In the genomic region with DNA sequence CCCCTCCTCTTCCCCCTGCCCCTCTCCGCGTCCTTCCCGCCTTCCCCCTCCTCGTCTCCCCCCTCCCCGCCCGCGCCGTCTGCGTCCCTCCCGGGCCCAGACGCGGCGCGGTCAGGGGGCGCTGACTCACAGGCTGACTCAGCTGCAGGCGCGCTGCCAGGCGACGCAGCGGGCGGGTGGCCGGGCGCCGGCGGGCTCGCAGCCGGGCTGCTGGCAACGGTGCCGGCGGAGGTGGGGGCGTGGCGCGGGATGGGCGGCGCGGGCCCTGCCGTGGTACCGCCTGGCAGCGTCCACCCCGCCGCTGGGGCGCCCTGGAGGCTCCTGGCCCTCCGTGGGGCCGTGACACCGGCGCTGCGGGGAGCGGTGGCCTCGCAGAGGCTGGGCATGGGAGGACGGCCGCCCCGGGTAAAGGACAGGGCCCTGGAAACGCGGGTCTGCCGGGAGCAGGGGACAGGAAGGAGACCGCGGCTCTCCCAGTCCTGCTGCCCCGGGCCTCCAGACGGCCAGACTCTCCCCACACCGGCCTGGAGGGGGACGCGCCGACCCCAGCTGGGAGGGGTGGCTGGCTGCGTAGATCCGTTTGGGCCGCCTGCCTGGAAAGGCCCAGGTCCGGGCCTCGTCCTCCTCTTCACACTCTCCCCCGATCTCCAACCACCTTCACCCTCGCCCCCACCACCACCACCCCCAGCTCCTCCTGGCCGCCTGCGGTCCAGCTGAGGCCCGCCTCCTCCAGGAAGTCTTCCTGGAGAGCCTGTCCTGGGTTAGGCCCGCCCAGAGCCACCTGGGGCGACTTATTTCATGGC, we compare ENCODE assay signal across 1 cellular context.
TF ChIP-seq lines count a peak whose summit lies in the region.

No MANE protein-coding gene starts in this region.

TF ChIP-seq in K562, 482 proteins besides CTCF, POLR2A, EP300 and RAD21 (continued from another document and continues in another):
- TF ChIP-seq, protein P1, sequence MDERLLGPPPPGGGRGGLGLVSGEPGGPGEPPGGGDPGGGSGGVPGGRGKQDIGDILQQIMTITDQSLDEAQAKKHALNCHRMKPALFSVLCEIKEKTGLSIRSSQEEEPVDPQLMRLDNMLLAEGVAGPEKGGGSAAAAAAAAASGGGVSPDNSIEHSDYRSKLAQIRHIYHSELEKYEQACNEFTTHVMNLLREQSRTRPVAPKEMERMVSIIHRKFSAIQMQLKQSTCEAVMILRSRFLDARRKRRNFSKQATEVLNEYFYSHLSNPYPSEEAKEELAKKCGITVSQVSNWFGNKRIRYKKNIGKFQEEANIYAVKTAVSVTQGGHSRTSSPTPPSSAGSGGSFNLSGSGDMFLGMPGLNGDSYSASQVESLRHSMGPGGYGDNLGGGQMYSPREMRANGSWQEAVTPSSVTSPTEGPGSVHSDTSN (CRISPR knock-in tag; IDR thresholded peaks at IDR 0.05; ENCODE audit: low read depth): no peak
- TF ChIP-seq, protein P1 (tag; conservative IDR thresholded peaks at IDR 0.05; ENCODE audit: low read depth): no peak
- TF ChIP-seq JUN (IDR thresholded peaks at IDR 0.05; ENCODE audit: borderline replicate concordance, low read depth, low read length) (peak; percentile 98), JUN (CRISPR knock-in tag; IDR thresholded peaks at IDR 0.05; ENCODE audit: borderline replicate concordance) (peak; percentile 71; the same call in 1 of the 2 replicates), ZNF134 (CRISPR knock-in tag; conservative IDR thresholded peaks at IDR 0.05) (no peak), NCOA2 (IDR thresholded peaks at IDR 0.05; ENCODE audit: partially characterized antibody in 2 of 2) (no peak), ELF4 (CRISPR knock-in tag; IDR thresholded peaks at IDR 0.05) (no peak), ZNF507 (tag; conservative IDR thresholded peaks at IDR 0.05) (no peak), NFE2L1 (tag; IDR thresholded peaks at IDR 0.05; ENCODE audit: borderline replicate concordance, low read depth) (no peak), PHB (CRISPR knock-in tag; IDR thresholded peaks at IDR 0.05) (no peak), ZNF778 (CRISPR knock-in tag; IDR thresholded peaks at IDR 0.05) (no peak), CREM (IDR thresholded peaks at IDR 0.05; ENCODE audit: low read depth) (peak; percentile 77; the same call in 1 of the 2 replicates), PTBP1 (IDR thresholded peaks at IDR 0.05; ENCODE audit: low read depth, low read length) (no peak), HNRNPK (IDR thresholded peaks at IDR 0.05; ENCODE audit: low read depth, low read length, poor library complexity, severe bottlenecking) (peak; percentile 91), PURB (CRISPR knock-in tag; IDR thresholded peaks at IDR 0.05; ENCODE audit: low read depth) (no peak), SUPT5H (IDR thresholded peaks at IDR 0.05) (no peak), TFAM (CRISPR knock-in tag; conservative IDR thresholded peaks at IDR 0.05) (no peak), SMARCA5 (IDR thresholded peaks at IDR 0.05) (peak; percentile 95), CBFA2T3 (IDR thresholded peaks at IDR 0.05) (no peak), FUS (optimal IDR thresholded peaks at IDR 0.05; ENCODE audit: low read depth, low read length) (no peak), ZNF175 (CRISPR knock-in tag; IDR thresholded peaks at IDR 0.05; ENCODE audit: low read depth) (no peak), PHF20 (IDR thresholded peaks at IDR 0.05; ENCODE audit: partially characterized antibody) (peak; percentile 22), MIER1 (IDR thresholded peaks at IDR 0.05; ENCODE audit: low read depth) (no peak)
- TF ChIP-seq, protein P2, sequence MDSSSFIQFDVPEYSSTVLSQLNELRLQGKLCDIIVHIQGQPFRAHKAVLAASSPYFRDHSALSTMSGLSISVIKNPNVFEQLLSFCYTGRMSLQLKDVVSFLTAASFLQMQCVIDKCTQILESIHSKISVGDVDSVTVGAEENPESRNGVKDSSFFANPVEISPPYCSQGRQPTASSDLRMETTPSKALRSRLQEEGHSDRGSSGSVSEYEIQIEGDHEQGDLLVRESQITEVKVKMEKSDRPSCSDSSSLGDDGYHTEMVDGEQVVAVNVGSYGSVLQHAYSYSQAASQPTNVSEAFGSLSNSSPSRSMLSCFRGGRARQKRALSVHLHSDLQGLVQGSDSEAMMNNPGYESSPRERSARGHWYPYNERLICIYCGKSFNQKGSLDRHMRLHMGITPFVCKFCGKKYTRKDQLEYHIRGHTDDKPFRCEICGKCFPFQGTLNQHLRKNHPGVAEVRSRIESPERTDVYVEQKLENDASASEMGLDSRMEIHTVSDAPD (CRISPR knock-in tag; IDR thresholded peaks at IDR 0.05): no peak
- TF ChIP-seq, protein P3, sequence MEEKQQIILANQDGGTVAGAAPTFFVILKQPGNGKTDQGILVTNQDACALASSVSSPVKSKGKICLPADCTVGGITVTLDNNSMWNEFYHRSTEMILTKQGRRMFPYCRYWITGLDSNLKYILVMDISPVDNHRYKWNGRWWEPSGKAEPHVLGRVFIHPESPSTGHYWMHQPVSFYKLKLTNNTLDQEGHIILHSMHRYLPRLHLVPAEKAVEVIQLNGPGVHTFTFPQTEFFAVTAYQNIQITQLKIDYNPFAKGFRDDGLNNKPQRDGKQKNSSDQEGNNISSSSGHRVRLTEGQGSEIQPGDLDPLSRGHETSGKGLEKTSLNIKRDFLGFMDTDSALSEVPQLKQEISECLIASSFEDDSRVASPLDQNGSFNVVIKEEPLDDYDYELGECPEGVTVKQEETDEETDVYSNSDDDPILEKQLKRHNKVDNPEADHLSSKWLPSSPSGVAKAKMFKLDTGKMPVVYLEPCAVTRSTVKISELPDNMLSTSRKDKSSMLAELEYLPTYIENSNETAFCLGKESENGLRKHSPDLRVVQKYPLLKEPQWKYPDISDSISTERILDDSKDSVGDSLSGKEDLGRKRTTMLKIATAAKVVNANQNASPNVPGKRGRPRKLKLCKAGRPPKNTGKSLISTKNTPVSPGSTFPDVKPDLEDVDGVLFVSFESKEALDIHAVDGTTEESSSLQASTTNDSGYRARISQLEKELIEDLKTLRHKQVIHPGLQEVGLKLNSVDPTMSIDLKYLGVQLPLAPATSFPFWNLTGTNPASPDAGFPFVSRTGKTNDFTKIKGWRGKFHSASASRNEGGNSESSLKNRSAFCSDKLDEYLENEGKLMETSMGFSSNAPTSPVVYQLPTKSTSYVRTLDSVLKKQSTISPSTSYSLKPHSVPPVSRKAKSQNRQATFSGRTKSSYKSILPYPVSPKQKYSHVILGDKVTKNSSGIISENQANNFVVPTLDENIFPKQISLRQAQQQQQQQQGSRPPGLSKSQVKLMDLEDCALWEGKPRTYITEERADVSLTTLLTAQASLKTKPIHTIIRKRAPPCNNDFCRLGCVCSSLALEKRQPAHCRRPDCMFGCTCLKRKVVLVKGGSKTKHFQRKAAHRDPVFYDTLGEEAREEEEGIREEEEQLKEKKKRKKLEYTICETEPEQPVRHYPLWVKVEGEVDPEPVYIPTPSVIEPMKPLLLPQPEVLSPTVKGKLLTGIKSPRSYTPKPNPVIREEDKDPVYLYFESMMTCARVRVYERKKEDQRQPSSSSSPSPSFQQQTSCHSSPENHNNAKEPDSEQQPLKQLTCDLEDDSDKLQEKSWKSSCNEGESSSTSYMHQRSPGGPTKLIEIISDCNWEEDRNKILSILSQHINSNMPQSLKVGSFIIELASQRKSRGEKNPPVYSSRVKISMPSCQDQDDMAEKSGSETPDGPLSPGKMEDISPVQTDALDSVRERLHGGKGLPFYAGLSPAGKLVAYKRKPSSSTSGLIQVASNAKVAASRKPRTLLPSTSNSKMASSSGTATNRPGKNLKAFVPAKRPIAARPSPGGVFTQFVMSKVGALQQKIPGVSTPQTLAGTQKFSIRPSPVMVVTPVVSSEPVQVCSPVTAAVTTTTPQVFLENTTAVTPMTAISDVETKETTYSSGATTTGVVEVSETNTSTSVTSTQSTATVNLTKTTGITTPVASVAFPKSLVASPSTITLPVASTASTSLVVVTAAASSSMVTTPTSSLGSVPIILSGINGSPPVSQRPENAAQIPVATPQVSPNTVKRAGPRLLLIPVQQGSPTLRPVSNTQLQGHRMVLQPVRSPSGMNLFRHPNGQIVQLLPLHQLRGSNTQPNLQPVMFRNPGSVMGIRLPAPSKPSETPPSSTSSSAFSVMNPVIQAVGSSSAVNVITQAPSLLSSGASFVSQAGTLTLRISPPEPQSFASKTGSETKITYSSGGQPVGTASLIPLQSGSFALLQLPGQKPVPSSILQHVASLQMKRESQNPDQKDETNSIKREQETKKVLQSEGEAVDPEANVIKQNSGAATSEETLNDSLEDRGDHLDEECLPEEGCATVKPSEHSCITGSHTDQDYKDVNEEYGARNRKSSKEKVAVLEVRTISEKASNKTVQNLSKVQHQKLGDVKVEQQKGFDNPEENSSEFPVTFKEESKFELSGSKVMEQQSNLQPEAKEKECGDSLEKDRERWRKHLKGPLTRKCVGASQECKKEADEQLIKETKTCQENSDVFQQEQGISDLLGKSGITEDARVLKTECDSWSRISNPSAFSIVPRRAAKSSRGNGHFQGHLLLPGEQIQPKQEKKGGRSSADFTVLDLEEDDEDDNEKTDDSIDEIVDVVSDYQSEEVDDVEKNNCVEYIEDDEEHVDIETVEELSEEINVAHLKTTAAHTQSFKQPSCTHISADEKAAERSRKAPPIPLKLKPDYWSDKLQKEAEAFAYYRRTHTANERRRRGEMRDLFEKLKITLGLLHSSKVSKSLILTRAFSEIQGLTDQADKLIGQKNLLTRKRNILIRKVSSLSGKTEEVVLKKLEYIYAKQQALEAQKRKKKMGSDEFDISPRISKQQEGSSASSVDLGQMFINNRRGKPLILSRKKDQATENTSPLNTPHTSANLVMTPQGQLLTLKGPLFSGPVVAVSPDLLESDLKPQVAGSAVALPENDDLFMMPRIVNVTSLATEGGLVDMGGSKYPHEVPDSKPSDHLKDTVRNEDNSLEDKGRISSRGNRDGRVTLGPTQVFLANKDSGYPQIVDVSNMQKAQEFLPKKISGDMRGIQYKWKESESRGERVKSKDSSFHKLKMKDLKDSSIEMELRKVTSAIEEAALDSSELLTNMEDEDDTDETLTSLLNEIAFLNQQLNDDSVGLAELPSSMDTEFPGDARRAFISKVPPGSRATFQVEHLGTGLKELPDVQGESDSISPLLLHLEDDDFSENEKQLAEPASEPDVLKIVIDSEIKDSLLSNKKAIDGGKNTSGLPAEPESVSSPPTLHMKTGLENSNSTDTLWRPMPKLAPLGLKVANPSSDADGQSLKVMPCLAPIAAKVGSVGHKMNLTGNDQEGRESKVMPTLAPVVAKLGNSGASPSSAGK (IDR thresholded peaks at IDR 0.05): peak; percentile 49; the same call in 1 of the 2 replicates
- TF ChIP-seq, protein P4, sequence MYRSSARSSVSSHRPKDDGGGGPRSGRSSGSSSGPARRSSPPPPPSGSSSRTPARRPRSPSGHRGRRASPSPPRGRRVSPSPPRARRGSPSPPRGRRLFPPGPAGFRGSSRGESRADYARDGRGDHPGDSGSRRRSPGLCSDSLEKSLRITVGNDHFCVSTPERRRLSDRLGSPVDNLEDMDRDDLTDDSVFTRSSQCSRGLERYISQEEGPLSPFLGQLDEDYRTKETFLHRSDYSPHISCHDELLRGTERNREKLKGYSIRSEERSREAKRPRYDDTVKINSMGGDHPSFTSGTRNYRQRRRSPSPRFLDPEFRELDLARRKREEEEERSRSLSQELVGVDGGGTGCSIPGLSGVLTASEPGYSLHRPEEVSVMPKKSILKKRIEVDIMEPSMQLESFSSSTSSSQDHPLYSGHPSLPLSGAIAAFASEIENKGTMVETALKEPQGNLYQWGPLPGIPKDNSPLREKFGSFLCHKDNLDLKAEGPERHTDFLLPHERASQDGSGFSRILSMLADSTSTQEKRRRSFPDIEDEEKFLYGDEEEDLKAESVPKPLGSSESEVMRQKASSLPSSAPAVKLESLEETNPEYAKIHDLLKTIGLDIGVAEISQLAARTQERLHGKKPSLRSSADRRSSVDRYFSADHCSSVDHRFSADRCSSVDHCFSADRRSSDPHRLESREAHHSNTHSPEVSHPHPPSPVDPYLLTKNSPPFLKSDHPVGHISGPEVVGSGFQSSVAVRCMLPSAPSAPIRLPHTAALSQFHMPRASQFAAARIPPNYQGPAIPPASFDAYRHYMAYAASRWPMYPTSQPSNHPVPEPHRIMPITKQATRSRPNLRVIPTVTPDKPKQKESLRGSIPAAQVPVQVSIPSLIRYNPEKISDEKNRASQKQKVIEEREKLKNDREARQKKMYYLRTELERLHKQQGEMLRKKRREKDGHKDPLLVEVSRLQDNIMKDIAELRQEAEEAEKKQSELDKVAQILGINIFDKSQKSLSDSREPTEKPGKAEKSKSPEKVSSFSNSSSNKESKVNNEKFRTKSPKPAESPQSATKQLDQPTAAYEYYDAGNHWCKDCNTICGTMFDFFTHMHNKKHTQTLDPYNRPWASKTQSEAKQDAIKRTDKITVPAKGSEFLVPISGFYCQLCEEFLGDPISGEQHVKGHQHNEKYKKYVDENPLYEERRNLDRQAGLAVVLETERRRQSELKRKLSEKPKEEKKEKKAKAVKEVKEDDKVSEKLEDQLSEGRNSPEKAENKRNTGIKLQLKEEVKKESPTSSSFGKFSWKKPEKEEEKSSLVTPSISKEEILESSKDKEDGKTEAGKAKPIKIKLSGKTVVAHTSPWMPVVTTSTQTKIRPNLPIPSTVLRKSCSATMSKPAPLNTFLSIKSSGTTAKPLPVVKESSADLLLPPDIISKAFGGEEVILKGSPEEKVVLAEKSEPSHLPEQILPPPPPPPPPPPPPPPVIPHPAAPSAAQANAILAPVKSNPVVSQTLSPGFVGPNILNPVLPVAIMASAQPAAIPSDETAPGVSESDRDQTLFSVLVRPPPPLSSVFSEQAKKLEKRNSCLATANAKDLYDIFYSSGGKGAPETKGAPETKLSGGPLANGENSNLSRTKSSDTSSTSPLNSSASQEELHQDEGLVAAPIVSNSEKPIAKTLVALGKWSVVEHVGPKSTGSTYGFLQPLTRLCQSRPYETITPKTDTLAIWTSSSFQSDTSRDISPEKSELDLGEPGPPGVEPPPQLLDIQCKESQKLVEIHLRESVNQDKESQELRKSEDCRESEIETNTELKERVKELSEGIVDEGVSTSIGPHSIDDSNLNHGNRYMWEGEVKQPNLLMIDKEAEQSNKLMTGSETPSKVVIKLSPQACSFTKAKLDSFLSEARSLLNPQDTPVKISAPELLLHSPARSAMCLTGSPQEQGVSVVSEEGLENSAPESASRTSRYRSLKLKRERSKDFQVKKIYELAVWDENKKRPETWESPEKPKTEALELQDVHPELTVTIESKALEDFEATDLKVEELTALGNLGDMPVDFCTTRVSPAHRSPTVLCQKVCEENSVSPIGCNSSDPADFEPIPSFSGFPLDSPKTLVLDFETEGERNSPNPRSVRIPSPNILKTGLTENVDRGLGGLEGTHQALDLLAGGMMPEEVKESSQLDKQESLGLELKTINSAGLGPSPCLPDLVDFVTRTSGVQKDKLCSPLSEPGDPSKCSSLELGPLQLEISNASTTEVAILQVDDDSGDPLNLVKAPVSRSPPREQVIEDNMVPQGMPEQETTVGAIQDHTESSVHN (IDR thresholded peaks at IDR 0.05; ENCODE audit: borderline replicate concordance in 1 of 2, low read depth in 1 of 2): no peak
